Comparison of ENCODE assay signal across 19 cellular contexts in genomic region chr1:65104854-65105540, GRCh38.
"Had no signal": no experiment of that assay in that cellular context is flagged by ENCODE, and none has a peak within 500 bp of the region (broad histone marks: within the 10 kb centered on the region; RNA-seq: fewer than 3 reads in every experiment).

No MANE protein-coding gene starts in this region.

- H3K36me3 ChIP-seq: colonic mucosa, heart right ventricle, sigmoid colon, spleen had no signal

- H3K27ac ChIP-seq: colonic mucosa, heart right ventricle, parathyroid adenoma, sigmoid colon, spleen had no signal

- H3K4me1 ChIP-seq: colonic mucosa, parathyroid adenoma, sigmoid colon, spleen had no signal

- H3K27me3 ChIP-seq: colonic mucosa, heart right ventricle, sigmoid colon, spleen had no signal

- H3K9ac ChIP-seq: parathyroid adenoma had no signal

- H3K9me3 ChIP-seq: colonic mucosa had no signal

- DNase-seq: activated CD4-positive, alpha-beta T cell treated with anti-CD3 and anti-CD28 coated beads, Interleukin-2, amount 10 ng/mL, durations not matched to agents 24 days and 14 days; activated CD4-positive, CD25-positive, alpha-beta regulatory T cell; activated CD8-positive, alpha-beta T cell treated with anti-CD3 and anti-CD28 coated beads for 36 hours; activated naive CD4-positive, alpha-beta T cell treated with anti-CD3 and anti-CD28 coated beads for 36 hours; activated T-cell treated with anti-CD3 and anti-CD28 coated beads, Interleukin-2, amount 50 U/mL, for 4 hours; anterior cingulate cortex; caudate nucleus; colonic mucosa; erythroblast; heart right ventricle; left ventricle myocardium superior; mucosa of descending colon; naive B cell; sigmoid colon; spleen; stimulated activated CD4-positive, alpha-beta T cell treated with anti-CD3 and anti-CD28 coated beads, Interleukin-4, amount 100 ng/mL, for 4 hours; T1000 had no signal

- ATAC-seq: activated CD8-positive, alpha-beta T cell treated with anti-CD3 and anti-CD28 coated beads for 36 hours; activated T-cell treated with anti-CD3 and anti-CD28 coated beads, Interleukin-2, amount 50 U/mL, for 4 hours; left ventricle myocardium superior; mucosa of descending colon; stimulated activated memory B cell treated with anti-CD40 and anti-IgM and Interleukin-4, amounts not matched to agents 10 μg/mL and 1 μg/mL and 100 μg/mL, for 72 hours had no signal

- H3K4me3 ChIP-seq: colonic mucosa, heart right ventricle, mucosa of descending colon, sigmoid colon, spleen had no signal
